3 cellular contexts compared by ENCODE assay signal in the genomic region with DNA sequence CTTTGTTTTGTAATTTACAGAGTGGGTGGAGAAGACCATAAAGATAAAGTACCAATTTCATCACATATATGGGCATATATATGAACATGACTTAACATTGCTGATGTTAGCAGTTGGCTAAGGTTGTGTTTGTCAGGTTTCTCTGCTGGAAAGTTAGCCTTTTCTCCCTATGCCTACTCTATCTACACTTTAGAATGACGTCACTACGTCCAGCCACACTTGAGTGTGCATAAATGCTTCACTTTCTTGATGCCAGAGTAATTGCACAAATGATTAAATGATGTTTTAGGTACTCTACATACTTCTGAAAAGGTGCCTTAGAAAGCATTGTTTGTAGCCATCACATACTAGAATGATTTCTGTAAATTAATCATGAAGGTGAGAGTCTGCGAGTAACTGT.
TF ChIP-seq lines count a peak whose summit lies in the region.

No MANE protein-coding gene starts in this region.

TF ChIP-seq in HepG2, 621 proteins besides CTCF, POLR2A, EP300 and RAD21 (continued from another document):
- TF ChIP-seq ZFP36L2 (CRISPR knock-in tag; IDR thresholded peaks at IDR 0.05) (no peak), CCAR2 (optimal IDR thresholded peaks at IDR 0.05; ENCODE audit: low read depth, low read length) (no peak), CHD2 (IDR thresholded peaks at IDR 0.05; ENCODE audit: low read depth, low read length) (no peak), AKNA (CRISPR knock-in tag; IDR thresholded peaks at IDR 0.05; ENCODE audit: borderline replicate concordance) (no peak), MXD3 (CRISPR knock-in tag; IDR thresholded peaks at IDR 0.05) (no peak), ELK4 (CRISPR knock-in tag; IDR thresholded peaks at IDR 0.05; ENCODE audit: borderline replicate concordance) (no peak), ATF7 (IDR thresholded peaks at IDR 0.05) (peak; percentile 96), ATF7 (CRISPR knock-in tag; IDR thresholded peaks at IDR 0.05) (no peak), ZNF274 (CRISPR knock-in tag; IDR thresholded peaks at IDR 0.05) (no peak), ZNF672 (CRISPR knock-in tag; IDR thresholded peaks at IDR 0.05) (no peak), ZNF124 (CRISPR knock-in tag; IDR thresholded peaks at IDR 0.05) (no peak), HHEX (CRISPR knock-in tag; IDR thresholded peaks at IDR 0.05) (no peak), CREB1 (IDR thresholded peaks at IDR 0.05) (peak; percentile 91), CREB1 (CRISPR knock-in tag; IDR thresholded peaks at IDR 0.05) (no peak), ZKSCAN1 (IDR thresholded peaks at IDR 0.05; ENCODE audit: low read length) (no peak)

TF ChIP-seq in HEK293, 187 proteins besides CTCF, POLR2A, EP300 and RAD21 (continued from another document):
- TF ChIP-seq, protein P1, sequence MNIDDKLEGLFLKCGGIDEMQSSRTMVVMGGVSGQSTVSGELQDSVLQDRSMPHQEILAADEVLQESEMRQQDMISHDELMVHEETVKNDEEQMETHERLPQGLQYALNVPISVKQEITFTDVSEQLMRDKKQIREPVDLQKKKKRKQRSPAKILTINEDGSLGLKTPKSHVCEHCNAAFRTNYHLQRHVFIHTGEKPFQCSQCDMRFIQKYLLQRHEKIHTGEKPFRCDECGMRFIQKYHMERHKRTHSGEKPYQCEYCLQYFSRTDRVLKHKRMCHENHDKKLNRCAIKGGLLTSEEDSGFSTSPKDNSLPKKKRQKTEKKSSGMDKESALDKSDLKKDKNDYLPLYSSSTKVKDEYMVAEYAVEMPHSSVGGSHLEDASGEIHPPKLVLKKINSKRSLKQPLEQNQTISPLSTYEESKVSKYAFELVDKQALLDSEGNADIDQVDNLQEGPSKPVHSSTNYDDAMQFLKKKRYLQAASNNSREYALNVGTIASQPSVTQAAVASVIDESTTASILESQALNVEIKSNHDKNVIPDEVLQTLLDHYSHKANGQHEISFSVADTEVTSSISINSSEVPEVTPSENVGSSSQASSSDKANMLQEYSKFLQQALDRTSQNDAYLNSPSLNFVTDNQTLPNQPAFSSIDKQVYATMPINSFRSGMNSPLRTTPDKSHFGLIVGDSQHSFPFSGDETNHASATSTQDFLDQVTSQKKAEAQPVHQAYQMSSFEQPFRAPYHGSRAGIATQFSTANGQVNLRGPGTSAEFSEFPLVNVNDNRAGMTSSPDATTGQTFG (tag by site-specific recombination; IDR thresholded peaks at IDR 0.05; ENCODE audit: borderline replicate concordance), result no peak
- TF ChIP-seq ZXDB (tag by site-specific recombination; IDR thresholded peaks at IDR 0.05), result no peak
- TF ChIP-seq ZNF529 (tag by site-specific recombination; IDR thresholded peaks at IDR 0.05; ENCODE audit: insufficient replicate concordance), result no peak
- TF ChIP-seq ZNF785 (tag by site-specific recombination; IDR thresholded peaks at IDR 0.05), result no peak
- TF ChIP-seq, protein P2, sequence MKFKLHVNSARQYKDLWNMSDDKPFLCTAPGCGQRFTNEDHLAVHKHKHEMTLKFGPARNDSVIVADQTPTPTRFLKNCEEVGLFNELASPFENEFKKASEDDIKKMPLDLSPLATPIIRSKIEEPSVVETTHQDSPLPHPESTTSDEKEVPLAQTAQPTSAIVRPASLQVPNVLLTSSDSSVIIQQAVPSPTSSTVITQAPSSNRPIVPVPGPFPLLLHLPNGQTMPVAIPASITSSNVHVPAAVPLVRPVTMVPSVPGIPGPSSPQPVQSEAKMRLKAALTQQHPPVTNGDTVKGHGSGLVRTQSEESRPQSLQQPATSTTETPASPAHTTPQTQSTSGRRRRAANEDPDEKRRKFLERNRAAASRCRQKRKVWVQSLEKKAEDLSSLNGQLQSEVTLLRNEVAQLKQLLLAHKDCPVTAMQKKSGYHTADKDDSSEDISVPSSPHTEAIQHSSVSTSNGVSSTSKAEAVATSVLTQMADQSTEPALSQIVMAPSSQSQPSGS (tag by site-specific recombination; IDR thresholded peaks at IDR 0.05; ENCODE audit: low read depth), result peak; percentile 69
- no peak for TF ChIP-seq ZNF791 (tag by site-specific recombination; IDR thresholded peaks at IDR 0.05)
- TF ChIP-seq ZNF488 (tag by site-specific recombination; IDR thresholded peaks at IDR 0.05), result no peak
TF ChIP-seq in HEK293: peak in this region for 1.

TF ChIP-seq in endothelial cell of umbilical vein, 7 proteins besides CTCF, POLR2A, EP300 and RAD21 (continued from another document):
- TF ChIP-seq, protein P3, sequence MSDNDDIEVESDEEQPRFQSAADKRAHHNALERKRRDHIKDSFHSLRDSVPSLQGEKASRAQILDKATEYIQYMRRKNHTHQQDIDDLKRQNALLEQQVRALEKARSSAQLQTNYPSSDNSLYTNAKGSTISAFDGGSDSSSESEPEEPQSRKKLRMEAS (IDR thresholded peaks at IDR 0.05; ENCODE audit: insufficient read depth, insufficient read length), result no peak
- TF ChIP-seq FOS (IDR thresholded peaks at IDR 0.05; ENCODE audit: borderline replicate concordance, insufficient read depth, low read length) (no peak), POLR2AphosphoS5 (IDR thresholded peaks at IDR 0.05; ENCODE audit: insufficient read depth, low read depth, low read length) (no peak), MYC (IDR thresholded peaks at IDR 0.05; ENCODE audit: low read depth, low read length) (no peak)
